ENCODE assay signal across 19 cellular contexts in genomic region chr11:11782532-11783110, GRCh38. TPM values are rescaled to one million over a fixed set of nuclear protein-coding genes. Genes with fewer than 3 reads are reported as not detected.
DNase-seq lines count a peak whose midpoint lies in the region; ATAC-seq and TF ChIP-seq lines count a peak whose summit lies in the region.
"Had no signal": no experiment of that assay in that cellular context is flagged by ENCODE, and none has a peak within 500 bp of the region (broad histone marks: within the 10 kb centered on the region; RNA-seq: fewer than 3 reads in every experiment).

No MANE protein-coding gene starts in this region.

- DNase-seq in COLO668 (lab: John Stamatoyannopoulos, UW; ENCODE audit: unreplicated experiment) = peak; percentile 84
- DNase-seq in NCI-H1092 (lab: John Stamatoyannopoulos, UW) = peak; percentile 52
- DNase-seq in NCI-H345 treated with DMSO at 0.1 percent for 48 hours (lab: John Stamatoyannopoulos, UW; ENCODE audit: unreplicated experiment) = peak; percentile 78
- DNase-seq in mesenteric fat pad (ENCODE audit: low spot score) = no peak
- no peak for DNase-seq in endodermal cell
- DNase-seq in hippocampal formation (lab: John Stamatoyannopoulos, UW) = no peak
- DNase-seq: activated CD4-positive, alpha-beta memory T cell treated with anti-CD3 and anti-CD28 coated beads, Interleukin-2, amount 10 ng/mL, durations not matched to agents 7 days and 5 days; activated naive CD8-positive, alpha-beta T cell treated with anti-CD3 and anti-CD28 coated beads, Interleukin-2, amount 50 U/mL, for 24 hours; central memory CD4-positive, alpha-beta T cell; effector memory CD8-positive, alpha-beta T cell; IMR-90; naive thymus-derived CD4-positive, alpha-beta T cell; NCI-H1694; SK-N-SH; uterus had no signal

- H3K27me3 ChIP-seq in endodermal cell (ENCODE audit: control insufficient read depth, insufficient read depth, low read length, poor library complexity, severe bottlenecking) = peaks cover 27% of the 10 kb centered on the region
- H3K27me3 ChIP-seq: uterus had no signal

- no peak overlapping the region for H3K9ac ChIP-seq in endodermal cell (ENCODE audit: extremely low read depth, low read length, poor library complexity, severe bottlenecking)
- H3K9ac ChIP-seq: SK-N-SH had no signal

- H3K4me1 ChIP-seq in endodermal cell (ENCODE audit: control insufficient read depth, insufficient read depth, low read length) = no peaks in the 10 kb centered on the region
- H3K4me1 ChIP-seq: uterus had no signal

- H3K4me1 Mint-ChIP-seq in endodermal cell = no peaks in the 10 kb centered on the region
- H3K4me1 Mint-ChIP-seq: activated CD4-positive, alpha-beta memory T cell treated with anti-CD3 and anti-CD28 coated beads, Interleukin-2, amount 10 ng/mL, durations not matched to agents 7 days and 5 days; activated naive CD8-positive, alpha-beta T cell treated with anti-CD3 and anti-CD28 coated beads, Interleukin-2, amount 50 U/mL, for 24 hours had no signal

- H3K36me3 Mint-ChIP-seq in endodermal cell (ENCODE audit: low read depth) = no peaks in the 10 kb centered on the region
- H3K36me3 Mint-ChIP-seq: naive thymus-derived CD4-positive, alpha-beta T cell had no signal

- H3K9me3 ChIP-seq in endodermal cell (ENCODE audit: control insufficient read depth, low read length) = no peaks in the 10 kb centered on the region
- H3K9me3 ChIP-seq: SK-N-SH, uterus had no signal

- ATAC-seq in esophagus mucosa (peak; percentile 84), GM21717 (IDR thresholded peaks at IDR 0.05; ENCODE audit: unreplicated experiment) (no peak)
- ATAC-seq: activated naive CD8-positive, alpha-beta T cell treated with anti-CD3 and anti-CD28 coated beads, Interleukin-2, amount 50 U/mL, for 24 hours; effector memory CD8-positive, alpha-beta T cell; naive thymus-derived CD4-positive, alpha-beta T cell had no signal

- no peak overlapping the region for H3K27ac Mint-ChIP-seq in endodermal cell
- H3K27ac Mint-ChIP-seq: activated CD4-positive, alpha-beta memory T cell treated with anti-CD3 and anti-CD28 coated beads, Interleukin-2, amount 10 ng/mL, durations not matched to agents 7 days and 5 days; activated naive CD8-positive, alpha-beta T cell treated with anti-CD3 and anti-CD28 coated beads, Interleukin-2, amount 50 U/mL, for 24 hours; activated T-helper 1 cell treated with anti-CD3 and anti-CD28 coated beads, Interleukin-12 subunit alpha, Interleukin-12 subunit beta, Interleukin-2, Interleukin-4 antibody, amounts not matched to agents 30 ng/mL and 10 ng/mL and 1 ng/mL, durations not matched to agents 14 hours and 24 hours and 36 hours; effector memory CD8-positive, alpha-beta T cell; naive thymus-derived CD4-positive, alpha-beta T cell; stimulated activated naive CD8-positive, alpha-beta T cell treated with anti-CD3 and anti-CD28 coated beads, Interleukin-15, Interleukin-2, amounts not matched to agents 100 ng/mL and 50 ng/mL, for 24 hours had no signal

- H3K9me3 Mint-ChIP-seq in endodermal cell = peaks cover 8% of the 10 kb centered on the region
- H3K9me3 Mint-ChIP-seq: activated CD4-positive, alpha-beta memory T cell treated with anti-CD3 and anti-CD28 coated beads, Interleukin-2, amount 10 ng/mL, durations not matched to agents 7 days and 5 days; activated naive CD8-positive, alpha-beta T cell treated with anti-CD3 and anti-CD28 coated beads, Interleukin-2, amount 50 U/mL, for 24 hours; activated T-helper 1 cell treated with anti-CD3 and anti-CD28 coated beads, Interleukin-12 subunit alpha, Interleukin-12 subunit beta, Interleukin-2, Interleukin-4 antibody, amounts not matched to agents 30 ng/mL and 10 ng/mL and 1 ng/mL, durations not matched to agents 14 hours and 24 hours and 36 hours; effector memory CD8-positive, alpha-beta T cell; naive thymus-derived CD4-positive, alpha-beta T cell; stimulated activated naive CD8-positive, alpha-beta T cell treated with anti-CD3 and anti-CD28 coated beads, Interleukin-15, Interleukin-2, amounts not matched to agents 100 ng/mL and 50 ng/mL, for 24 hours had no signal

- H3K36me3 ChIP-seq in endodermal cell (ENCODE audit: control insufficient read depth, insufficient read depth, low read length) = no peaks in the 10 kb centered on the region
- H3K36me3 ChIP-seq: uterus had no signal

- H3K4me3 Mint-ChIP-seq in endodermal cell = no peak overlapping the region
- H3K4me3 Mint-ChIP-seq: activated CD4-positive, alpha-beta memory T cell treated with anti-CD3 and anti-CD28 coated beads, Interleukin-2, amount 10 ng/mL, durations not matched to agents 7 days and 5 days; activated naive CD8-positive, alpha-beta T cell treated with anti-CD3 and anti-CD28 coated beads, Interleukin-2, amount 50 U/mL, for 24 hours; activated T-helper 1 cell treated with anti-CD3 and anti-CD28 coated beads, Interleukin-12 subunit alpha, Interleukin-12 subunit beta, Interleukin-2, Interleukin-4 antibody, amounts not matched to agents 30 ng/mL and 10 ng/mL and 1 ng/mL, durations not matched to agents 14 hours and 24 hours and 36 hours; effector memory CD8-positive, alpha-beta T cell; naive thymus-derived CD4-positive, alpha-beta T cell; stimulated activated naive CD8-positive, alpha-beta T cell treated with anti-CD3 and anti-CD28 coated beads, Interleukin-15, Interleukin-2, amounts not matched to agents 100 ng/mL and 50 ng/mL, for 24 hours had no signal

- TF ChIP-seq CTCF in endodermal cell (conservative IDR thresholded peaks at IDR 0.05) = no peak

- WGBS in endodermal cell (ENCODE audit: insufficient coverage in 1 of 2, insufficient read length in 1 of 2), 2 experiments = 85 to 91% methylated on average over 3 of the region's 3 CpGs

- no peak overlapping the region for H3K4me3 ChIP-seq in endodermal cell (ENCODE audit: low read length)
- H3K4me3 ChIP-seq: uterus had no signal

- H3K27ac ChIP-seq in endodermal cell (ENCODE audit: low read depth, low read length) = no peak overlapping the region
- H3K27ac ChIP-seq: uterus had no signal

- H3K27me3 Mint-ChIP-seq in endodermal cell (ENCODE audit: insufficient read depth) = peaks cover 27% of the 10 kb centered on the region

RNA-seq across cellular contexts. Expression of gene USP47, which starts 59.2 kb away (rescaled TPM):
- total RNA-seq in esophagus mucosa = 26.2 TPM
- 53.3 TPM for total RNA-seq in mesenteric fat pad
- 10 to 100 TPM; 26.3 to 26.9 TPM for total RNA-seq in endodermal cell
- 43.5 TPM for polyA plus RNA-seq in endodermal cell (2013, experiment 1 of 2)
- 47.6 TPM for polyA plus RNA-seq in endodermal cell (2013, experiment 2 of 2)

Comparison
In these comparisons a context has a peak if more than half of its experiments do, and no peak if none do; other contexts are left out.
1. DNase-seq: peak in COLO668 (single experiment), NCI-H1092 (single experiment) and NCI-H345 treated with DMSO at 0.1 percent for 48 hours (single experiment); none in mesenteric fat pad (single experiment), endodermal cell (single experiment) and hippocampal formation (0 of 2).